21 cellular contexts compared by ENCODE assay signal in the genomic region with DNA sequence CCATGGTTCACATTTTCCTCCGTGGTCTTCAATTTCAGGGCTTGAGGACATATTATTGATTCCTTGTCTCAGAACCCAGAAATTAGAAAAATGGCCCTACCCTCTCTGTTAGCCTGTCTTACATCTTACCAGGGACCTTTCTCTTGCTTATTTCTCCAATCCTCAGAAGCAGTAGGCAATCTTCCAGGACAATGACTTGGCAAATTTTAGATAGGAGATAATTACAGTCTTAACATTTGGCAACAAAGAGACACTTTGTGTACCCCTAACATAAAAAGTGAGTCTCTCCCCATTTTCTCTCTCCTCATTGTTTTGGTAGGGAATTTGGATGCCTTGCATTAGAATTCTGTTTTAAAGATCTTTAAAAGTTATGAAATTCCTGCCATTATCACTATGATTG.
A peak's percentile ranks its signal among the peaks of the same experiment; 100 is the strongest.
DNase-seq lines count a peak whose midpoint lies in the region; ATAC-seq and TF ChIP-seq lines count a peak whose summit lies in the region.
"Had no signal": no experiment of that assay in that cellular context is flagged by ENCODE, and none has a peak within 500 bp of the region (broad histone marks: within the 10 kb centered on the region; RNA-seq: fewer than 3 reads in every experiment).

No MANE protein-coding gene starts in this region.

- H3K4me2 ChIP-seq in GM23248 (ENCODE audit: unreplicated experiment) = no peak overlapping the region
- no peak overlapping the region for H3K4me2 ChIP-seq in fibroblast of lung (ENCODE audit: extremely low read depth, insufficient read depth, low read length)
- H3K4me2 ChIP-seq in osteoblast (ENCODE audit: insufficient read depth, low read length) = no peak overlapping the region
- no peak overlapping the region for H3K4me2 ChIP-seq in SK-N-SH
- H3K4me2 ChIP-seq: BLaER1 treated with 17β-estradiol and CSF1 and Interleukin-3, amounts not matched to agents 10 nM and 100 nM had no signal

- DNase-seq in GM23248 (no peak), OCI-M1 (lab: John Stamatoyannopoulos, UW) (peak; percentile 45), fibroblast of lung (ENCODE audit: low read depth in 2 of 2) (peak; percentile 10 to 13), osteoblast (ENCODE audit: insufficient read length, low spot score, missing footprints) (no peak), testis (no peak), SK-N-SH (no peak)
- DNase-seq: DND-41, GF-D8, MG63, NCI-H1092, NCI-H146, NCI-H2081, NCI-H510A treated with DMSO at 0.1 percent for 48 hours, NCI-H82, T-helper 1 cell had no signal

- H3K9me2 ChIP-seq in GM23248 (ENCODE audit: insufficient read depth) = no peaks in the 10 kb centered on the region
- H3K9me2 ChIP-seq in SK-N-SH = no peaks in the 10 kb centered on the region

- H3K9ac ChIP-seq in GM23248 (no peak overlapping the region), fibroblast of lung (ENCODE audit: insufficient read depth, low read length) (no peak overlapping the region), SK-N-SH (no peak overlapping the region)
- H3K9ac ChIP-seq: BLaER1 treated with 17β-estradiol and CSF1 and Interleukin-3, amounts not matched to agents 10 nM and 100 nM had no signal

- H3K36me3 ChIP-seq in GM23248 (ENCODE audit: low read depth) (no peaks in the 10 kb centered on the region), fibroblast of lung (ENCODE audit: control insufficient read depth, insufficient read depth, low read length) (no peaks in the 10 kb centered on the region), osteoblast (ENCODE audit: insufficient read depth, low read length) (no peaks in the 10 kb centered on the region), testis (ENCODE audit: low read depth, missing control alignments) (no peaks in the 10 kb centered on the region), SK-N-SH (replicated peaks in 1 of 2; ENCODE audit: control insufficient read depth in 1 of 2, insufficient read depth in 2 of 2, low read length in 1 of 2) (no peaks in the 10 kb centered on the region)
- H3K36me3 ChIP-seq: BLaER1 treated with 17β-estradiol and CSF1 and Interleukin-3, amounts not matched to agents 10 nM and 100 nM; MG63 had no signal

- peaks cover 9% of the 10 kb centered on the region; the same call in 1 of the 2 replicates for H3K4me1 ChIP-seq in GM23248 (ENCODE audit: insufficient read depth)
- no peaks in the 10 kb centered on the region for H3K4me1 ChIP-seq in fibroblast of lung (ENCODE audit: control insufficient read depth, extremely low read depth, insufficient read depth, low read length)
- H3K4me1 ChIP-seq in osteoblast (ENCODE audit: insufficient read depth, low read length) = no peaks in the 10 kb centered on the region
- no peaks in the 10 kb centered on the region for H3K4me1 ChIP-seq in testis
- no peaks in the 10 kb centered on the region; a peak in 1 of 4 replicates for H3K4me1 ChIP-seq in SK-N-SH (ENCODE audit: control insufficient read depth in 1 of 2, insufficient read depth in 2 of 2, low read depth in 1 of 2, low read length in 1 of 2)
- H3K4me1 ChIP-seq: BLaER1 treated with 17β-estradiol and CSF1 and Interleukin-3, amounts not matched to agents 10 nM and 100 nM had no signal

- in situ Hi-C loops in GM23248 (cut with MboI) = no loop called here

- H4K20me1 ChIP-seq in GM23248 (ENCODE audit: insufficient read depth) (no peaks in the 10 kb centered on the region), fibroblast of lung (ENCODE audit: control insufficient read depth, extremely low read depth, insufficient read depth, low read length) (no peaks in the 10 kb centered on the region), osteoblast (ENCODE audit: insufficient read depth, low read length) (no peaks in the 10 kb centered on the region), SK-N-SH (ENCODE audit: insufficient read depth) (no peaks in the 10 kb centered on the region)
- H4K20me1 ChIP-seq: BLaER1 treated with 17β-estradiol and CSF1 and Interleukin-3, amounts not matched to agents 10 nM and 100 nM had no signal

- TF ChIP-seq CTCF in fibroblast of lung (conservative IDR thresholded peaks at IDR 0.05 in 1 of 2, IDR thresholded peaks at IDR 0.05 in 1 of 2; ENCODE audit: low read depth in 1 of 2, low read length in 2 of 2) (no peak), osteoblast (IDR thresholded peaks at IDR 0.05; ENCODE audit: extremely low read depth, low read depth, low read length) (no peak), testis (IDR thresholded peaks at IDR 0.05) (no peak), SK-N-SH (IDR thresholded peaks at IDR 0.05) (no peak)

- H3K9me3 ChIP-seq in GM23248 (ENCODE audit: low read depth) (no peaks in the 10 kb centered on the region), fibroblast of lung (ENCODE audit: control insufficient read depth, insufficient read depth, low read depth, low read length) (no peaks in the 10 kb centered on the region), osteoblast (ENCODE audit: low read depth, low read length) (no peaks in the 10 kb centered on the region), testis (no peaks in the 10 kb centered on the region), SK-N-SH (no peaks in the 10 kb centered on the region)
- H3K9me3 ChIP-seq: MG63 had no signal

- no peak for TF ChIP-seq POLR2A in testis (IDR thresholded peaks at IDR 0.05)

- 82 to 86% methylated on average over 1 of the region's 1 CpG for WGBS in GM23248 (ENCODE audit: low coverage in 1 of 2, low lambda C conversion rate in 2 of 2, missing lambda C conversion rate in 2 of 2), 2 experiments
- WGBS in testis, 2 donors = 71 to 73% methylated on average over 1 of the region's 1 CpG
- WGBS in SK-N-SH (ENCODE audit: low lambda C conversion rate) = 50% methylated on average over 1 of the region's 1 CpG

- POLR2A ChIA-PET in SK-N-SH (lab: Yijun Ruan, JAX) = no interaction called here

- no peak for TF ChIP-seq EP300 in SK-N-SH (IDR thresholded peaks at IDR 0.05; ENCODE audit: borderline replicate concordance in 1 of 2, low read depth in 1 of 2, low read length in 1 of 2)

- H3K4me3 ChIP-seq in GM23248 (no peak overlapping the region), fibroblast of lung (replicated peaks in 1 of 4; ENCODE audit: control extremely low read depth in 1 of 4, insufficient read depth in 1 of 4, low read depth in 3 of 4, low read length in 4 of 4) (no peak overlapping the region), osteoblast (ENCODE audit: insufficient read depth, low read length) (no peak overlapping the region), testis (no peak overlapping the region), SK-N-SH (ENCODE audit: low read depth in 2 of 2, low read length in 1 of 2) (no peak overlapping the region)
- H3K4me3 ChIP-seq: BLaER1 treated with 17β-estradiol and CSF1 and Interleukin-3, amounts not matched to agents 10 nM and 100 nM; MG63; SK-N-MC had no signal

- H3K27me3 ChIP-seq in GM23248 (replicated peaks; ENCODE audit: insufficient read depth) = no peaks in the 10 kb centered on the region
- H3K27me3 ChIP-seq in fibroblast of lung (ENCODE audit: control insufficient read depth, insufficient read depth, low read length) = no peaks in the 10 kb centered on the region
- H3K27me3 ChIP-seq in osteoblast (ENCODE audit: insufficient read depth, low read length) = no peaks in the 10 kb centered on the region
- no peaks in the 10 kb centered on the region for H3K27me3 ChIP-seq in testis
- H3K27me3 ChIP-seq in SK-N-SH (ENCODE audit: insufficient read depth) = no peaks in the 10 kb centered on the region
- H3K27me3 ChIP-seq: BLaER1 treated with 17β-estradiol and CSF1 and Interleukin-3, amounts not matched to agents 10 nM and 100 nM; MG63 had no signal

- no peaks in the 10 kb centered on the region for H3K79me2 ChIP-seq in GM23248 (ENCODE audit: insufficient read depth)
- no peaks in the 10 kb centered on the region for H3K79me2 ChIP-seq in fibroblast of lung (ENCODE audit: control insufficient read depth, insufficient read depth, low read length)
- H3K79me2 ChIP-seq in osteoblast (ENCODE audit: insufficient read depth, low read length) = no peaks in the 10 kb centered on the region
- no peaks in the 10 kb centered on the region for H3K79me2 ChIP-seq in SK-N-SH (ENCODE audit: insufficient read depth)

- intact Hi-C loops in testis (cut with DNase I; ENCODE audit: low total_unique reads) = no loop called here

- H3F3A ChIP-seq in GM23248 (ENCODE audit: insufficient read depth) = no peaks in the 10 kb centered on the region
- no peaks in the 10 kb centered on the region for H3F3A ChIP-seq in SK-N-SH (replicated peaks; ENCODE audit: insufficient read depth)

- 0 out of 2 replicates have a peak overlapping the region, but pooled peaks have one; percentile 22 for H2AFZ ChIP-seq in GM23248
- H2AFZ ChIP-seq in fibroblast of lung (ENCODE audit: low read length) = no peak overlapping the region
- peak overlapping the region; percentile 60 for H2AFZ ChIP-seq in osteoblast (ENCODE audit: low read length)
- H2AFZ ChIP-seq in SK-N-SH (ENCODE audit: low read depth) = no peak overlapping the region

- CTCF ChIA-PET in SK-N-SH (lab: Yijun Ruan, JAX) = no interaction called here

- no peak overlapping the region for H3K27ac ChIP-seq in GM23248
- H3K27ac ChIP-seq in fibroblast of lung (ENCODE audit: insufficient read depth, low read length) = no peak overlapping the region
- H3K27ac ChIP-seq in osteoblast (ENCODE audit: low read depth, low read length) = no peak overlapping the region
- no peak overlapping the region for H3K27ac ChIP-seq in testis
- no peak overlapping the region for H3K27ac ChIP-seq in SK-N-SH (ENCODE audit: low read depth in 2 of 2, low read length in 1 of 2)
- H3K27ac ChIP-seq: BLaER1 treated with 17β-estradiol and CSF1 and Interleukin-3, amounts not matched to agents 10 nM and 100 nM; SK-N-MC had no signal

- no peak for TF ChIP-seq RAD21 in SK-N-SH (IDR thresholded peaks at IDR 0.05; ENCODE audit: low read length)

- no peak for ATAC-seq in GM18517 (IDR thresholded peaks at IDR 0.05; ENCODE audit: unreplicated experiment)
- ATAC-seq: HCT116, Panc1, Right ventricle myocardium inferior had no signal

TF ChIP-seq in SK-N-SH, 30 proteins besides CTCF, POLR2A, EP300 and RAD21:
- TF ChIP-seq MXI1 (IDR thresholded peaks at IDR 0.05; ENCODE audit: low read depth, low read length) (no peak), NFIC (IDR thresholded peaks at IDR 0.05; ENCODE audit: borderline replicate concordance) (no peak), RXRA (IDR thresholded peaks at IDR 0.05; ENCODE audit: borderline replicate concordance, low read depth) (no peak), JUND (IDR thresholded peaks at IDR 0.05) (no peak), SMC3 (IDR thresholded peaks at IDR 0.05; ENCODE audit: low read depth, low read length) (no peak)
- TF ChIP-seq, protein P1, sequence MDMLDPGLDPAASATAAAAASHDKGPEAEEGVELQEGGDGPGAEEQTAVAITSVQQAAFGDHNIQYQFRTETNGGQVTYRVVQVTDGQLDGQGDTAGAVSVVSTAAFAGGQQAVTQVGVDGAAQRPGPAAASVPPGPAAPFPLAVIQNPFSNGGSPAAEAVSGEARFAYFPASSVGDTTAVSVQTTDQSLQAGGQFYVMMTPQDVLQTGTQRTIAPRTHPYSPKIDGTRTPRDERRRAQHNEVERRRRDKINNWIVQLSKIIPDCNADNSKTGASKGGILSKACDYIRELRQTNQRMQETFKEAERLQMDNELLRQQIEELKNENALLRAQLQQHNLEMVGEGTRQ (IDR thresholded peaks at IDR 0.05; ENCODE audit: borderline replicate concordance, low read depth, low read length) = no peak

Comparison
In these comparisons a context has a peak if more than half of its experiments do, and no peak if none do; other contexts are left out.
1. DNase-seq: peak in OCI-M1 (single experiment) and fibroblast of lung (2 of 2); none in GM23248 (single experiment), osteoblast (single experiment), testis (single experiment) and SK-N-SH (single experiment).
2. H2AFZ ChIP-seq: peak in GM23248 (single experiment) and osteoblast (single experiment); none in fibroblast of lung (single experiment) and SK-N-SH (single experiment).